In the genomic region with DNA sequence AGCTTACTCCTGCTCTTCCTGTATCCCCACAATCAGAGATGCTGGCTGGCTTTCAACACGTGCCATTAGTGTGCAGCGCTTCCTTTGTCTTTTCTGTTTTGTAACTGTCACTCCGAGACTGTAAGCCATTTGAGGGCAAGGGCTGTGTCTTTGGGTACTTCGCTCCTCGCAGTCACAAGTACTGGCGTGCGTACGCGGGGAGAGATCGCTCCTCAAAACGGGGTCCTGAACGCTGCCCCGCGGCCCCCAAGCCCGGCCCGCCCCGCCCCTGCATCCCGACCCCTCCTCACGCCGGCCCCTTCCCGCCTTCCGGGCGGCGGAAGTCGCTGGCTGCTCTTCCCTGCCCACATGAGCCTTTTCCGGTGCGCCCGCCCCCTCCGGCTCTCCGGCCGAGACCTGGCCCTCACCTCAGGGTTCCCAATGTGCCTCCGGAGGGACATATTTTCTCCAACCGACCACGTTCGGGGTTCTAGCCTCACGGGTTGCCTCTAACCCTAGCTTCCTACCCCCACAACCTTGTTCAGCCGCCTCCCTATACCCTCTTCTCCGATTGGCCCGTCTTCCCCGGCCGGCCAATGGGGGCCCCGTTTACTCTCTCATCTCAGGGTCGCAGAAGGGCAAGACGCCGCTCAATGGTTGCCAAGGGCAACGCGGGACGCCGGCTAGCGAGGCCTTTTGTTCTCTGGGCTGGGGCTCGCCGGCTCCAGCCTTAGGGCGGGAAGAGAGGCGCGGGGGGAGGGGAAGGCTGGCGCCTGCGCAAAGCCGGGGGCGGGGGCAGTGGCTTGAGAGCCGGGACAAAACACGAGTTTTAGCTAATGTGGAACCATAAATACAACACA, we compare ENCODE assay signal across 8 cellular contexts. TPM values are rescaled to one million over a fixed set of nuclear protein-coding genes. Genes with fewer than 3 reads are reported as not detected.
DNase-seq lines count a peak whose midpoint lies in the region; ATAC-seq and TF ChIP-seq lines count a peak whose summit lies in the region.

A gene with protein sequence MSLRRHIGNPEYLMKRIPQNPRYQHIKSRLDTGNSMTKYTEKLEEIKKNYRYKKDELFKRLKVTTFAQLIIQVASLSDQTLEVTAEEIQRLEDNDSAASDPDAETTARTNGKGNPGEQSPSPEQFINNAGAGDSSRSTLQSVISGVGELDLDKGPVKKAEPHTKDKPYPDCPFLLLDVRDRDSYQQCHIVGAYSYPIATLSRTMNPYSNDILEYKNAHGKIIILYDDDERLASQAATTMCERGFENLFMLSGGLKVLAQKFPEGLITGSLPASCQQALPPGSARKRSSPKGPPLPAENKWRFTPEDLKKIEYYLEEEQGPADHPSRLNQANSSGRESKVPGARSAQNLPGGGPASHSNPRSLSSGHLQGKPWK (minus strand): TSS at position 490 of the 839 bp plus-strand sequence. CDS start 50 bp downstream, at position 440.

- H2BK120ac ChIP-seq in IMR-90 (ENCODE audit: low read depth, low read length) = peak within 1 kb of the TSS; percentile 97

- H3K27me3 ChIP-seq in IMR-90 (ENCODE audit: control insufficient read depth, insufficient read depth, low read length) = no peaks in the 10 kb centered on the region

- peak within 1 kb of the TSS; percentile 99 for H4K91ac ChIP-seq in IMR-90 (ENCODE audit: insufficient read depth, low read depth, low read length)

- peak within 1 kb of the TSS; percentile 90 for H3K18ac ChIP-seq in IMR-90 (ENCODE audit: low read depth, low read length)

- intact Hi-C loops in IMR-90 (cut with micrococcal nuclease) = loop anchor here (5.0 kb wide), 3 partner anchors 47 to 198 kb away; no protein-coding TSS in a partner anchor

- peak within 1 kb of the TSS; percentile 96 for H4K5ac ChIP-seq in IMR-90 (ENCODE audit: low read depth, low read length)

- H3K79me1 ChIP-seq in IMR-90 (ENCODE audit: low read depth in 1 of 2, low read length in 2 of 2) = peaks cover 13 to 42% of the 10 kb centered on the region in 2 experiments

- H4K20me1 ChIP-seq in IMR-90 (ENCODE audit: insufficient read depth, low read length) = no peaks in the 10 kb centered on the region

- TF ChIP-seq RAD21 in IMR-90 (IDR thresholded peaks at IDR 0.05; ENCODE audit: low read length) = no peak

- ATAC-seq in GM21529 (IDR thresholded peaks at IDR 0.05; ENCODE audit: unreplicated experiment) = peak; percentile 100
- peak; percentile 99 for ATAC-seq in IMR-90 (ENCODE audit: low read depth)

- peak within 1 kb of the TSS; percentile 95 for H3K4me2 ChIP-seq in IMR-90 (ENCODE audit: low read depth, low read length)

- peak within 1 kb of the TSS; percentile 72 for H3K4me3 ChIP-seq in IMR-90 (ENCODE audit: insufficient read depth, low read depth, low read length)

- peak within 1 kb of the TSS; percentile 95 for H3K14ac ChIP-seq in IMR-90 (replicated peaks; ENCODE audit: low read depth, low read length)

- H2BK20ac ChIP-seq in IMR-90 (ENCODE audit: low read depth, low read length) = peak within 1 kb of the TSS; percentile 83

- peak within 1 kb of the TSS; percentile 97 for H2AFZ ChIP-seq in IMR-90 (replicated peaks; ENCODE audit: low read length, poor library complexity)

- no peak for TF ChIP-seq POLR2A in IMR-90 (IDR thresholded peaks at IDR 0.05; ENCODE audit: low read depth, low read length)

- 7% methylated on average over 28 of the region's 61 CpGs; no CpG with 5 or more reads in 1 of the 2 experiments for WGBS in IMR-90 (ENCODE audit: extremely low coverage in 2 of 2, insufficient read length in 1 of 2), 2 experiments

- DNase-seq in DMS 273 (lab: John Stamatoyannopoulos, UW; ENCODE audit: unreplicated experiment) (peak; percentile 100), IMR-90 (peak; percentile 96), OCI-M1 (lab: John Stamatoyannopoulos, UW) (peak; percentile 97), activated T-cell treated with anti-CD3 and anti-CD28 coated beads for 4 hours (peak; percentile 83), epidermal melanocyte (ENCODE audit: insufficient read length, low spot score) (peak; percentile 95), middle frontal gyrus (ENCODE audit: extremely low spot score, low spot score) (peak; percentile 95)
- peak; percentile 78 to 82 for DNase-seq in stimulated activated CD8-positive, alpha-beta memory T cell treated with anti-CD3 and anti-CD28 coated beads, Interleukin-2, amount 100 ng/mL, for 1 hour (ENCODE audit: low read depth in 2 of 2)

- peak within 1 kb of the TSS; percentile 92 for H2AK5ac ChIP-seq in IMR-90 (ENCODE audit: low read depth, low read length)

- peak within 1 kb of the TSS; percentile 96 for H3K56ac ChIP-seq in IMR-90 (ENCODE audit: extremely low read depth, insufficient read depth, low read length)

- peak within 1 kb of the TSS; percentile 98 to 100 for H4K8ac ChIP-seq in IMR-90 (ENCODE audit: low read depth in 2 of 2, low read length in 2 of 2)

- H3K23ac ChIP-seq in IMR-90 (ENCODE audit: low read depth, low read length) = peak within 1 kb of the TSS; percentile 88

- CTCF ChIA-PET in IMR-90 (lab: Yijun Ruan, JAX) = interaction anchor here (0.6 kb wide), 1 partner anchor 23 kb away, joined by 3 read pairs; no protein-coding TSS in a partner anchor

- POLR2A ChIA-PET in IMR-90 (lab: Charles Lee; ENCODE audit: unreplicated experiment) = no interaction called here

- H2AK9ac ChIP-seq in IMR-90 (replicated peaks; ENCODE audit: low read depth, low read length, poor library complexity) = peak within 1 kb of the TSS; percentile 95

- peak within 1 kb of the TSS; percentile 95 for H3K9ac ChIP-seq in IMR-90 (ENCODE audit: low read depth, low read length)

- H2BK15ac ChIP-seq in IMR-90 (ENCODE audit: low read depth, low read length) = peak within 1 kb of the TSS; percentile 94

- no peaks in the 10 kb centered on the region for H3K36me3 ChIP-seq in IMR-90 (ENCODE audit: control insufficient read depth, insufficient read depth, low read length)

- peak within 1 kb of the TSS; percentile 92 for H2BK5ac ChIP-seq in IMR-90 (ENCODE audit: low read depth, low read length, poor library complexity, severe bottlenecking)

- H3K4ac ChIP-seq in IMR-90 (ENCODE audit: low read depth, low read length) = peak within 1 kb of the TSS; percentile 96

- in situ Hi-C loops in IMR-90 (cut with MboI; ENCODE audit: low sequenced_read_pairs) = no loop called here

- H3K4me1 ChIP-seq in IMR-90 (ENCODE audit: control insufficient read depth, insufficient read depth, low read length) = peaks cover 6% of the 10 kb centered on the region

- BruUV-seq in IMR-90 (replicated peaks; lab: Mats Ljungman, UMichigan) = no TSS peak

- no peak for TF ChIP-seq CTCF in IMR-90 (conservative IDR thresholded peaks at IDR 0.05; ENCODE audit: low read depth, low read length)

- H3K9me3 ChIP-seq in IMR-90 (ENCODE audit: control insufficient read depth, insufficient read depth, low read length) = no peaks in the 10 kb centered on the region

- dilution Hi-C loops in IMR-90 (cut with HindIII; ENCODE audit: low sequenced_read_pairs, unreplicated experiment) = no loop called here

- H3K9me1 ChIP-seq in IMR-90 (ENCODE audit: insufficient read depth, low read length) = peaks cover 4% of the 10 kb centered on the region; the same call in 1 of the 2 replicates

- H3K27ac ChIP-seq in IMR-90 (ENCODE audit: insufficient read depth, low read length) = peak within 1 kb of the TSS; percentile 99

TF ChIP-seq in IMR-90, 13 proteins besides CTCF, POLR2A, EP300 and RAD21:
- TF ChIP-seq SMC3 (IDR thresholded peaks at IDR 0.05; ENCODE audit: low read depth, low read length) (no peak), CHD1 (IDR thresholded peaks at IDR 0.05; ENCODE audit: low read depth, low read length) (no peak), MAZ (IDR thresholded peaks at IDR 0.05; ENCODE audit: borderline replicate concordance, low read depth, low read length) (peak; percentile 67; the same call in 1 of the 2 replicates), BHLHE40 (IDR thresholded peaks at IDR 0.05; ENCODE audit: low read depth, low read length) (no peak; the same call in 1 of the 2 replicates), MXI1 (IDR thresholded peaks at IDR 0.05; ENCODE audit: borderline replicate concordance, low read depth, low read length) (peak; percentile 73; the same call in 1 of the 2 replicates), MAFK (IDR thresholded peaks at IDR 0.05; ENCODE audit: low read depth, low read length) (no peak), CEBPB (IDR thresholded peaks at IDR 0.05; ENCODE audit: low read depth, low read length) (no peak), RCOR1 (IDR thresholded peaks at IDR 0.05; ENCODE audit: insufficient replicate concordance, low read length) (no peak)
- TF ChIP-seq, protein P1, sequence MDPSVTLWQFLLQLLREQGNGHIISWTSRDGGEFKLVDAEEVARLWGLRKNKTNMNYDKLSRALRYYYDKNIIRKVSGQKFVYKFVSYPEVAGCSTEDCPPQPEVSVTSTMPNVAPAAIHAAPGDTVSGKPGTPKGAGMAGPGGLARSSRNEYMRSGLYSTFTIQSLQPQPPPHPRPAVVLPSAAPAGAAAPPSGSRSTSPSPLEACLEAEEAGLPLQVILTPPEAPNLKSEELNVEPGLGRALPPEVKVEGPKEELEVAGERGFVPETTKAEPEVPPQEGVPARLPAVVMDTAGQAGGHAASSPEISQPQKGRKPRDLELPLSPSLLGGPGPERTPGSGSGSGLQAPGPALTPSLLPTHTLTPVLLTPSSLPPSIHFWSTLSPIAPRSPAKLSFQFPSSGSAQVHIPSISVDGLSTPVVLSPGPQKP (IDR thresholded peaks at IDR 0.05; ENCODE audit: borderline replicate concordance, low read depth, low read length) = no peak
- TF ChIP-seq, protein P2, sequence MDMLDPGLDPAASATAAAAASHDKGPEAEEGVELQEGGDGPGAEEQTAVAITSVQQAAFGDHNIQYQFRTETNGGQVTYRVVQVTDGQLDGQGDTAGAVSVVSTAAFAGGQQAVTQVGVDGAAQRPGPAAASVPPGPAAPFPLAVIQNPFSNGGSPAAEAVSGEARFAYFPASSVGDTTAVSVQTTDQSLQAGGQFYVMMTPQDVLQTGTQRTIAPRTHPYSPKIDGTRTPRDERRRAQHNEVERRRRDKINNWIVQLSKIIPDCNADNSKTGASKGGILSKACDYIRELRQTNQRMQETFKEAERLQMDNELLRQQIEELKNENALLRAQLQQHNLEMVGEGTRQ (IDR thresholded peaks at IDR 0.05; ENCODE audit: low read depth, low read length) = no peak
TF ChIP-seq in IMR-90: peak in this region for 2.

RNA-seq across cellular contexts. Expression of the gene that starts here (rescaled TPM):
- total RNA-seq in IMR-90 (2012; rRNA removed) = 11.1 and 12.2 TPM in 2 replicates
- 18.8 and 21.9 TPM in 2 replicates for polyA plus RNA-seq in IMR-90 (2012; rRNA removed)
- 7.3 and 13.0 TPM in 2 replicates for polyA plus RNA-seq in IMR-90 (2012; cell fraction: cytosol; rRNA removed)
- 6.4 and 16.9 TPM in 2 replicates for polyA plus RNA-seq in IMR-90 (2012; cell fraction: nucleus; rRNA removed; ENCODE audit: low replicate concordance)

Comparison
In these comparisons a context has a peak if more than half of its experiments do, and no peak if none do; other contexts are left out.
1. Peak in every context shown above with its lines: DNase-seq, ATAC-seq, H3K4me3 ChIP-seq and H3K27ac ChIP-seq.